9 cellular contexts compared by ENCODE assay signal in the genomic region with DNA sequence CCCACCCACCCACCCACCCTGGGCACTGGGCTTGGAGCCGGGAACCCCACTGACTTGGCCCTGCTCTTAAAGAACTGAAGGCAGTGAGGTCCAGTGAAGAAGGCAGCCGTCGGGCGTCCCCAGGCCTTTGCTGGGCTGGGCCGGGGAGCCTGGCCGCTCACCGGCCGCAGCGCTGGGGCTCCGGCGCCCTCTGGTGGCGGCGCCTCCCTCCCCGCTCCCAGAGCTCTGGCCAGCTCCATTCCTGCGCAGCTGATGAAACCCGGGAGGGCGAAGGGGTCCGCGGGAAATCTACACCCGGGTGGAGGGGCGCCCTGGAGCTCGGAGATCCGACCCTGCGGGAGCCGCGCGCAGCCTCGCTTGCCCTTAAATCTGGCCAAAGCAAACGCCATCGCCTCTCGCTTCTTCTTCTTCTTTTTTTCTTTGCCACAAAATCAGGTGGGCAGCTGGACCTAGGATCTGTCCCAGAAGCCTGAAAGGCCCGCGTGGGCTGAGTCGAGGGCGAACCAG. TPM values are rescaled to one million over a fixed set of nuclear protein-coding genes. Genes with fewer than 3 reads are reported as not detected.
DNase-seq lines count a peak whose midpoint lies in the region; ATAC-seq and TF ChIP-seq lines count a peak whose summit lies in the region.
"Had no signal": no experiment of that assay in that cellular context is flagged by ENCODE, and none has a peak within 500 bp of the region (broad histone marks: within the 10 kb centered on the region; RNA-seq: fewer than 3 reads in every experiment).

No MANE protein-coding gene starts in this region.

- peak overlapping the region; percentile 54 for H3K9ac ChIP-seq in adipocyte (ENCODE audit: low read length)

- H3K9me3 ChIP-seq in adipocyte (ENCODE audit: control insufficient read depth, low read length), result no peaks in the 10 kb centered on the region

- H3K4me3 ChIP-seq in NB4 (ENCODE audit: low read depth, low read length) (no peak overlapping the region), adipocyte (ENCODE audit: low read length) (no peak overlapping the region)

- no peaks in the 10 kb centered on the region for H3K27me3 ChIP-seq in adipocyte (replicated peaks; ENCODE audit: control insufficient read depth, insufficient read depth, low read length)

- peak; percentile 63 for ATAC-seq in GM19395 (IDR thresholded peaks at IDR 0.05; ENCODE audit: unreplicated experiment)
- peak; percentile 78 for ATAC-seq in left ventricle myocardium superior
- no peak for ATAC-seq in GM18520 (IDR thresholded peaks at IDR 0.05; ENCODE audit: unreplicated experiment)
- ATAC-seq in HG03469 (IDR thresholded peaks at IDR 0.05; ENCODE audit: unreplicated experiment), result no peak

- intact Hi-C loops in left ventricle myocardium superior (cut with micrococcal nuclease), result loop anchor here (5.0 to 10.0 kb wide), 2 partner anchors 72 to 704 kb away; no protein-coding TSS in a partner anchor

- no peaks in the 10 kb centered on the region for H3K36me3 ChIP-seq in adipocyte (ENCODE audit: control insufficient read depth, insufficient read depth, low read length, severe bottlenecking)

- DNase-seq in DMS 273 (lab: John Stamatoyannopoulos, UW; ENCODE audit: unreplicated experiment) (peak; percentile 80), NB4 (ENCODE audit: low read depth) (peak; percentile 63), adipocyte (ENCODE audit: low read depth) (peak; percentile 89), left ventricle myocardium superior (peak; percentile 87), retina (peak; percentile 94)
- DNase-seq: activated B cell treated with CpG ODN at 0.5 μM for 24 hours had no signal

- H3K4me1 ChIP-seq in adipocyte (ENCODE audit: control insufficient read depth, insufficient read depth, low read length), result peaks cover 29% of the 10 kb centered on the region

- TF ChIP-seq POLR2A in NB4 (IDR thresholded peaks at IDR 0.05; ENCODE audit: extremely low read depth, insufficient read length), result no peak

- TF ChIP-seq CTCF in NB4 (IDR thresholded peaks at IDR 0.05; ENCODE audit: low read depth, low read length), result peak; percentile 83

RNA-seq across cellular contexts. Expression of a gene that starts 1.7 kb away (rescaled TPM):
- total RNA-seq in left ventricle myocardium superior, result 136 TPM
- total RNA-seq: activated B cell treated with CpG ODN at 0.5 μM for 24 hours had no signal

Comparison
In these comparisons a context has a peak if more than half of its experiments do, and no peak if none do; other contexts are left out.
1. ATAC-seq: peak in GM19395 (single experiment) and left ventricle myocardium superior (single experiment); none in GM18520 (single experiment) and HG03469 (single experiment).
2. Peak in every context shown above with its lines, with median percentiles within 50 percentile points of each other: DNase-seq.